In genomic region chr15:77035999-77036471, GRCh38 we compare ENCODE assay signal across 13 cellular contexts. TPM values are rescaled to one million over a fixed set of nuclear protein-coding genes. Genes with fewer than 3 reads are reported as not detected.
A peak's percentile ranks its signal among the peaks of the same experiment; 100 is the strongest.
DNase-seq lines count a peak whose midpoint lies in the region; ATAC-seq and TF ChIP-seq lines count a peak whose summit lies in the region.
"Had no signal": no experiment of that assay in that cellular context is flagged by ENCODE, and none has a peak within 500 bp of the region (broad histone marks: within the 10 kb centered on the region; RNA-seq: fewer than 3 reads in every experiment).

No MANE protein-coding gene starts in this region.

- no peak overlapping the region for H2AFZ ChIP-seq in mammary epithelial cell (ENCODE audit: low read depth, low read length)

- dilution Hi-C loops in mammary epithelial cell (cut with HindIII; ENCODE audit: low sequenced_read_pairs) = no loop called here

- H3K27me3 ChIP-seq in mammary epithelial cell (ENCODE audit: insufficient read depth, low read length) (no peaks in the 10 kb centered on the region), adipocyte (replicated peaks; ENCODE audit: control insufficient read depth, insufficient read depth, low read length) (no peaks in the 10 kb centered on the region), right lobe of liver (no peaks in the 10 kb centered on the region), testis (no peaks in the 10 kb centered on the region)
- H3K27me3 ChIP-seq: suprapubic skin had no signal

- ATAC-seq in right lobe of liver = peak in 3 of 4 donors; percentile 4 to 31 (median 29)

- TF ChIP-seq POLR2A in right lobe of liver (IDR thresholded peaks at IDR 0.05) = no peak
- no peak for TF ChIP-seq POLR2A in testis (IDR thresholded peaks at IDR 0.05)

- no peaks in the 10 kb centered on the region for H3K27me3 Mint-ChIP-seq in MCF 10A (ENCODE audit: insufficient read depth, unreplicated experiment)

- DNase-seq in MCF 10A (ENCODE audit: unreplicated experiment) = no peak
- DNase-seq in mammary epithelial cell = no peak
- no peak for DNase-seq in adipocyte (ENCODE audit: low read depth)
- DNase-seq in right lobe of liver = peak in 2 of 3 donors; percentile 50 to 65
- peak; percentile 14 for DNase-seq in testis
- no peak for DNase-seq in MV-4-11 (lab: John Stamatoyannopoulos, UW)
- no peak for DNase-seq in KBM-7
- DNase-seq in NCI-H146 treated with DMSO at 0.1 percent for 48 hours (lab: John Stamatoyannopoulos, UW; ENCODE audit: unreplicated experiment) = no peak
- DNase-seq: Karpas-422, NCI-H2107, nucleus accumbens had no signal

- H3K36me3 ChIP-seq in mammary epithelial cell (ENCODE audit: insufficient read depth, low read length) = no peaks in the 10 kb centered on the region
- H3K36me3 ChIP-seq in adipocyte (ENCODE audit: control insufficient read depth, insufficient read depth, low read length, severe bottlenecking) = peaks cover 15% of the 10 kb centered on the region
- no peaks in the 10 kb centered on the region for H3K36me3 ChIP-seq in right lobe of liver
- no peaks in the 10 kb centered on the region for H3K36me3 ChIP-seq in testis (ENCODE audit: low read depth, missing control alignments)
- H3K36me3 ChIP-seq: suprapubic skin had no signal

- WGBS in mammary epithelial cell (ENCODE audit: low coverage, missing lambda C conversion rate) = 95% methylated on average over 13 of the region's 13 CpGs
- 92% methylated on average over 4 of the region's 13 CpGs for WGBS in right lobe of liver (ENCODE audit: insufficient coverage, low coverage, low lambda C conversion rate, missing lambda C conversion rate)
- WGBS in testis, 2 donors = 74 to 90% methylated on average over 5 to 13 of the region's 13 CpGs

- no peak overlapping the region for H3K4me2 ChIP-seq in mammary epithelial cell (ENCODE audit: insufficient read depth, low read depth, low read length)

- POLR2A ChIA-PET in MCF 10A (lab: Yijun Ruan, JAX) = interaction anchor here (0.8 to 1.2 kb wide), 2 partner anchors 22 to 24 kb away, joined by 3 read pairs; no protein-coding TSS in a partner anchor

- H3K9ac ChIP-seq in mammary epithelial cell (ENCODE audit: insufficient read depth, low read length) (no peak overlapping the region), adipocyte (ENCODE audit: low read length) (peak overlapping the region; percentile 43)

- H4K20me1 ChIP-seq in mammary epithelial cell (ENCODE audit: insufficient read depth, low read length) = no peaks in the 10 kb centered on the region

- H3K9me3 ChIP-seq in mammary epithelial cell (replicated peaks; ENCODE audit: insufficient read depth, low read length) (no peaks in the 10 kb centered on the region), adipocyte (ENCODE audit: control insufficient read depth, low read length) (no peaks in the 10 kb centered on the region), right lobe of liver (no peaks in the 10 kb centered on the region), testis (no peaks in the 10 kb centered on the region)
- H3K9me3 ChIP-seq: suprapubic skin had no signal

- H3K4me3 Mint-ChIP-seq in MCF 10A (ENCODE audit: unreplicated experiment) = no peak overlapping the region

- no peaks in the 10 kb centered on the region for H3K79me2 ChIP-seq in mammary epithelial cell (ENCODE audit: insufficient read depth, low read length)

- BruUV-seq in MCF 10A (replicated peaks; lab: Mats Ljungman, UMichigan) (no TSS peak), mammary epithelial cell (replicated peaks; lab: Mats Ljungman, UMichigan) (no TSS peak)

- in situ Hi-C loops in mammary epithelial cell (cut with MboI; ENCODE audit: low sequenced_read_pairs in 2 of 2) (no loop called here), KBM-7 (cut with MboI; ENCODE audit: low pct_unique_long_range_greater_than_20kb, low sequenced_read_pairs) (no loop called here)

- peak overlapping the region; percentile 25 for H3K27ac Mint-ChIP-seq in MCF 10A (ENCODE audit: low read depth, unreplicated experiment)

- no peaks in the 10 kb centered on the region for H3K4me1 ChIP-seq in mammary epithelial cell (ENCODE audit: insufficient read depth, low read length)
- peaks cover 38% of the 10 kb centered on the region for H3K4me1 ChIP-seq in adipocyte (ENCODE audit: control insufficient read depth, insufficient read depth, low read length)
- H3K4me1 ChIP-seq in right lobe of liver = no peaks in the 10 kb centered on the region
- H3K4me1 ChIP-seq in testis = peaks cover 3% of the 10 kb centered on the region

- TF ChIP-seq CTCF in MCF 10A (IDR thresholded peaks at IDR 0.05; ENCODE audit: unreplicated experiment) = no peak
- TF ChIP-seq CTCF in mammary epithelial cell (conservative IDR thresholded peaks at IDR 0.05 in 1 of 2, IDR thresholded peaks at IDR 0.05 in 1 of 2; ENCODE audit: extremely low read depth in 1 of 2, insufficient read depth in 1 of 2, low read depth in 1 of 2, low read length in 2 of 2) = no peak
- TF ChIP-seq CTCF in right lobe of liver (IDR thresholded peaks at IDR 0.05) = no peak
- TF ChIP-seq CTCF in testis (IDR thresholded peaks at IDR 0.05) = no peak

- CTCF ChIA-PET in MCF 10A (lab: Yijun Ruan, JAX) = interaction anchor here (0.6 to 3.4 kb wide), 6 partner anchors 11 to 385 kb away, joined by 3 to 18 read pairs (median 6); no protein-coding TSS in a partner anchor
- CTCF ChIA-PET in mammary epithelial cell (lab: Charles Lee; ENCODE audit: low non-redundant PET) = no interaction called here

- intact Hi-C loops in MCF 10A (cut with micrococcal nuclease) (no loop called here), mammary epithelial cell (cut with micrococcal nuclease) (no loop called here), right lobe of liver (cut with DNase I) (no loop called here), testis (cut with DNase I; ENCODE audit: low total_unique reads) (no loop called here)

- no peaks in the 10 kb centered on the region for H3K9me3 Mint-ChIP-seq in MCF 10A (ENCODE audit: unreplicated experiment)

- no peaks in the 10 kb centered on the region for H3K36me3 Mint-ChIP-seq in MCF 10A (ENCODE audit: insufficient read depth, unreplicated experiment)

- H3K4me3 ChIP-seq in mammary epithelial cell (replicated peaks in 1 of 3; ENCODE audit: insufficient read depth in 1 of 3, low read depth in 2 of 3, low read length in 3 of 3) (no peak overlapping the region), adipocyte (ENCODE audit: low read length) (no peak overlapping the region), right lobe of liver (no peak overlapping the region), testis (no peak overlapping the region)
- H3K4me3 ChIP-seq: suprapubic skin had no signal

- H3K4me1 Mint-ChIP-seq in MCF 10A (ENCODE audit: insufficient read depth, unreplicated experiment) = no peaks in the 10 kb centered on the region

- H3K27ac ChIP-seq in mammary epithelial cell (ENCODE audit: insufficient read depth, low read depth, low read length) (no peak overlapping the region), right lobe of liver (no peak overlapping the region), testis (no peak overlapping the region)
- H3K27ac ChIP-seq: suprapubic skin had no signal

RNA-seq across cellular contexts. Expression of gene TSPAN3, which starts 34.9 kb away (rescaled TPM):
- total RNA-seq in MCF 10A (2022) = 96.6 and 96.8 TPM in 2 replicates
- total RNA-seq in mammary epithelial cell = 100 to 1,000 TPM in 1 of 2 donors, 10 to 100 TPM in 1; 80.0 to 100 TPM
- polyA plus RNA-seq in mammary epithelial cell = 148 TPM
- polyA minus RNA-seq in mammary epithelial cell = 227 TPM
- total RNA-seq in right lobe of liver = 100 to 1,000 TPM in 1 of 6 experiments, 10 to 100 TPM in 5; 35.6 to 103 (median 63.2) TPM
- total RNA-seq in testis = 100 to 1,000 TPM; 223 to 226 TPM
- 197 TPM for polyA plus RNA-seq in testis (ENCODE audit: insufficient read depth, low read depth, low replicate concordance)

RNA-seq across cellular contexts. Expression of gene PSTPIP1, which starts 41.1 kb away (rescaled TPM):
- total RNA-seq in MCF 10A (2022) = 1.2 TPM in 2 replicates
- total RNA-seq in mammary epithelial cell = 1 to 10 TPM in 1 of 2 donors, under 1 TPM in 1; 0.67 to 3.5 TPM
- polyA plus RNA-seq in mammary epithelial cell = 2.1 TPM
- 3.3 TPM for polyA minus RNA-seq in mammary epithelial cell
- 1 to 10 TPM; 1.2 to 4.9 (median 2.2) TPM for total RNA-seq in right lobe of liver
- total RNA-seq in testis = 1 to 10 TPM; 5.0 to 8.6 TPM
- 7.9 TPM for polyA plus RNA-seq in testis (ENCODE audit: insufficient read depth, low read depth, low replicate concordance)
- total RNA-seq: epithelial cell of proximal tubule had no signal

Comparison
In these comparisons a context has a peak if more than half of its experiments do, and no peak if none do; other contexts are left out.
1. DNase-seq: peak in right lobe of liver (2 of 3) and testis (single experiment); none in MCF 10A (single experiment), mammary epithelial cell (single experiment), adipocyte (single experiment), MV-4-11 (single experiment), KBM-7 (single experiment) and NCI-H146 treated with DMSO at 0.1 percent for 48 hours (single experiment).